Comparison of ENCODE assay signal across 9 cellular contexts in the genomic region with DNA sequence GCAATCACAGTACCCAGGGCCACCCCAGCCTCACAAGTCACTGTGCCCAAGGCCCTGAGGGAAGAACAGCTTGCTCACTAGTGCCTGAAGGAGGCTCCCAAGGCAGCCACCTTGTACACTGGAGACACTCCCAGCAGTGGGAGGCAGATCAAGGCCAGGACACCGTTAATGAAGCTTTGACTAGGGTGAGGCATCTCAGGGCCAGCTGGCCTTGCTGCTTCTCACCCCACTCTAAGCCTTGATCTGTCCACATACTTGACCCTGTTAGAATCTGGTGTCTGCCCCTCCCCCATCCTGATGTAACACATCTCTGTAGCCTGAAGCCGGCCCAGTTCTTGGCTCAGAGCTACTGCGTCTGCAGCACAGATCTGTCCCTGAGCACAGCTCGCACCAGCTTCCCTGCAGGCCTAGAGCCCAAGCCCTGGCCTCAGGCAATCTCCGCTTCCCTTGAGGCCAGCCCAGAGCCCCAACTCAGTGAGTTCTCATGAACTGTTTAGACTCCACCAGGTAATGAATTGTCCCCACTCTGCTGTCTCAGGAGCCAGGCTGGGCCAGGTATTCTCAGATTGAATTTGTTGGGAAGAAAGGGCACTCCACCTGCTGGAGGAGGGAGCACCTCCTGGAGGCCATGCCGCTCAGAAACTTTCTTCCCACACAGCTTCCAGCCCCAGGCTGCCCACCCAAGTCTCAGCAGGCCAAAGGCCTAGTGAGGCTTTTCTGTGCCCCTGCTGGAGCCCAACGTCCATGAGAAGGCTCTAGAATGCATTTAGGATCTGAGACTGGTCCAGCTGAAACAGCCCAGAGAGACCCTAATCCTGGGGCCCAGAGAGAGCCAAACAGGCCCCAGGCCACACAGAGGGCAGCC. TPM values are rescaled to one million over a fixed set of nuclear protein-coding genes. Genes with fewer than 3 reads are reported as not detected.
DNase-seq lines count a peak whose midpoint lies in the region; ATAC-seq and TF ChIP-seq lines count a peak whose summit lies in the region.
"Had no signal": no experiment of that assay in that cellular context is flagged by ENCODE, and none has a peak within 500 bp of the region (broad histone marks: within the 10 kb centered on the region; RNA-seq: fewer than 3 reads in every experiment).

No MANE protein-coding gene starts in this region.

- H3K4me3 Mint-ChIP-seq in activated T-cell treated with anti-CD3 and anti-CD28 coated beads, Interleukin-2, amount 50 U/mL, for 4 hours, result no peak overlapping the region

- no peaks in the 10 kb centered on the region for H3K27me3 Mint-ChIP-seq in activated T-cell treated with anti-CD3 and anti-CD28 coated beads, Interleukin-2, amount 50 U/mL, for 4 hours (ENCODE audit: low read depth)

- POLR2A ChIA-PET in BJ (lab: Charles Lee), result no interaction called here

- peak overlapping the region in 1 of 2 donors; percentile 36 for H3K9ac ChIP-seq in mucosa of rectum (ENCODE audit: low read depth in 1 of 2, low read length in 2 of 2)

- H3K27me3 ChIP-seq in BJ (ENCODE audit: control insufficient read depth, insufficient read depth, low read length), result no peaks in the 10 kb centered on the region
- no peaks in the 10 kb centered on the region for H3K27me3 ChIP-seq in mucosa of rectum (ENCODE audit: control insufficient read depth in 2 of 2, insufficient read depth in 2 of 2, low read length in 2 of 2)

- no peaks in the 10 kb centered on the region for H3K9me3 ChIP-seq in mucosa of rectum (ENCODE audit: control insufficient read depth in 2 of 2, low read length in 2 of 2)

- TF ChIP-seq CTCF in BJ (IDR thresholded peaks at IDR 0.05; ENCODE audit: insufficient read depth, low read depth, low read length) (peak; percentile 31), epithelial cell of esophagus (IDR thresholded peaks at IDR 0.05; ENCODE audit: insufficient read depth, low read depth, low read length, missing control alignments) (peak; percentile 56)

- no peak for DNase-seq in BJ (ENCODE audit: low read depth)
- DNase-seq in NCI-H226, result peak; percentile 74
- peak; percentile 49 for DNase-seq in epithelial cell of esophagus (ENCODE audit: low read depth)
- DNase-seq in NCI-H2171 treated with DMSO at 0.1 percent for 48 hours (lab: John Stamatoyannopoulos, UW), result no peak
- no peak for DNase-seq in T-helper 2 cell
- no peak for DNase-seq in activated T-cell treated with anti-CD3 and anti-CD28 coated beads, Interleukin-2, amount 50 U/mL, for 4 hours

- ATAC-seq in activated T-cell treated with anti-CD3 and anti-CD28 coated beads, Interleukin-2, amount 50 U/mL, for 4 hours, result no peak
- ATAC-seq in HG03097 (IDR thresholded peaks at IDR 0.05; ENCODE audit: low FRiP score, unreplicated experiment), result no peak

- H3K36me3 ChIP-seq in BJ (ENCODE audit: control insufficient read depth, insufficient read depth, low read length), result no peaks in the 10 kb centered on the region
- peaks cover 6 to 8% of the 10 kb centered on the region in 2 donors for H3K36me3 ChIP-seq in mucosa of rectum (ENCODE audit: control insufficient read depth in 2 of 2, insufficient read depth in 2 of 2, low read length in 2 of 2)

- peaks cover 31% of the 10 kb centered on the region for H3K4me1 Mint-ChIP-seq in activated T-cell treated with anti-CD3 and anti-CD28 coated beads, Interleukin-2, amount 50 U/mL, for 4 hours (ENCODE audit: low read depth)

- peak overlapping the region; percentile 48 to 71 for H3K27ac ChIP-seq in mucosa of rectum (ENCODE audit: low read depth in 2 of 2, low read length in 2 of 2)
- H3K27ac ChIP-seq: SK-N-MC had no signal

- H3K36me3 Mint-ChIP-seq in activated T-cell treated with anti-CD3 and anti-CD28 coated beads, Interleukin-2, amount 50 U/mL, for 4 hours (ENCODE audit: insufficient read depth), result no peaks in the 10 kb centered on the region

- CTCF ChIA-PET in BJ (lab: Yijun Ruan, JAX), result interaction anchor here (0.6 to 1.7 kb wide), 9 partner anchors 8 to 101 kb away, joined by 3 to 6 read pairs (median 3); a partner anchor contains a TSS

- peaks cover 28 to 32% of the 10 kb centered on the region in 2 donors for H3K4me1 ChIP-seq in mucosa of rectum (ENCODE audit: control insufficient read depth in 2 of 2, insufficient read depth in 2 of 2, low read length in 2 of 2)

- no peak overlapping the region for H3K4me3 ChIP-seq in BJ (ENCODE audit: low read depth, low read length)
- H3K4me3 ChIP-seq in epithelial cell of esophagus (ENCODE audit: low read length), result no peak overlapping the region
- no peak overlapping the region for H3K4me3 ChIP-seq in mucosa of rectum (ENCODE audit: low read length in 2 of 2)
- H3K4me3 ChIP-seq: SK-N-MC had no signal

- H3K9me3 Mint-ChIP-seq in activated T-cell treated with anti-CD3 and anti-CD28 coated beads, Interleukin-2, amount 50 U/mL, for 4 hours, result no peaks in the 10 kb centered on the region

RNA-seq across cellular contexts. Expression of a gene that starts 13.4 kb away (rescaled TPM):
- 12.5 and 15.5 TPM in 2 replicates for polyA plus RNA-seq in BJ (2011; rRNA removed)
- polyA minus RNA-seq in BJ (2011; rRNA and poly(A)+ RNA removed), result 18.5 and 23.4 TPM in 2 replicates
- total RNA-seq in activated T-cell treated with anti-CD3 and anti-CD28 coated beads, Interleukin-2, amount 50 U/mL, for 4 hours, result 10 to 100 TPM; 73.6 to 83.6 (median 76.8) TPM

Comparison
In these comparisons a context has a peak if more than half of its experiments do, and no peak if none do; other contexts are left out.
1. DNase-seq: peak in NCI-H226 (single experiment) and epithelial cell of esophagus (single experiment); none in BJ (single experiment), NCI-H2171 treated with DMSO at 0.1 percent for 48 hours (single experiment), T-helper 2 cell (0 of 5) and activated T-cell treated with anti-CD3 and anti-CD28 coated beads, Interleukin-2, amount 50 U/mL, for 4 hours (single experiment).